In the genomic region with DNA sequence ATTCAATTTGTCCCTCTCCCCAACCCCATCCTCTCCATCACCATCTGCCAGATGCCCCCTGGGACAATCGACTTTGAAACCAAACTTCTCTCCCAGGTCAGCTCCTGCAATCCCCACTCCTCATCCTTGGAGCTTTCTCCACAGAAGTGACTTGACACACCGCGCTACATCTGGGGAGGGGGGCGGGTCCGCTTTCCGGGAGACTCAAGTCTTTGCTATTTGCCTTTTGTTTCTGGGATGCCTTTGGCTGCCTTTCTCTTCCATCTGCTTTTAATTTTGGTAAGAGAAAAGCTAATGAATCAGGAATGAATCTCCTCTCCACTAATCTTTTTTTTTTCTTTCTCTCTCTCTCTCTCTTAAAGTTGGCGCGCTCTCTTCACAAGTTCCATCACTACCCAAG, we compare ENCODE assay signal across 9 cellular contexts. TPM values are rescaled to one million over a fixed set of nuclear protein-coding genes. Genes with fewer than 3 reads are reported as not detected.
DNase-seq lines count a peak whose midpoint lies in the region; ATAC-seq and TF ChIP-seq lines count a peak whose summit lies in the region.
"Had no signal": no experiment of that assay in that cellular context is flagged by ENCODE, and none has a peak within 500 bp of the region (broad histone marks: within the 10 kb centered on the region; RNA-seq: fewer than 3 reads in every experiment).

No MANE protein-coding gene starts in this region.

- H4K20me1 ChIP-seq in fibroblast of lung (ENCODE audit: control insufficient read depth, extremely low read depth, insufficient read depth, low read length), result no peaks in the 10 kb centered on the region

- no peak overlapping the region for H2BK12ac ChIP-seq in trophoblast cell (ENCODE audit: low read length)

- WGBS in trophoblast cell (ENCODE audit: extremely low coverage, insufficient coverage, insufficient read length), result no CpG with 5 or more reads among the region's 8 CpGs

- H3K4me3 ChIP-seq in fibroblast of lung (replicated peaks in 1 of 4; ENCODE audit: control extremely low read depth in 1 of 4, insufficient read depth in 1 of 4, low read depth in 3 of 4, low read length in 4 of 4) (peak overlapping the region; percentile 71 to 92 (median 87)), trophoblast cell (ENCODE audit: low read depth, low read length) (peak overlapping the region; percentile 78)

- TF ChIP-seq CTCF in fibroblast of lung (conservative IDR thresholded peaks at IDR 0.05 in 1 of 2, IDR thresholded peaks at IDR 0.05 in 1 of 2; ENCODE audit: low read depth in 1 of 2, low read length in 2 of 2), result no peak

- H3K36me3 ChIP-seq in fibroblast of lung (ENCODE audit: control insufficient read depth, insufficient read depth, low read length) (peaks cover 9% of the 10 kb centered on the region), trophoblast cell (ENCODE audit: control insufficient read depth in 1 of 2, insufficient read depth in 2 of 2, low read length in 2 of 2) (peaks cover 3% of the 10 kb centered on the region in 2 experiments)

- H4K91ac ChIP-seq in trophoblast cell (ENCODE audit: low read depth, low read length), result no peak overlapping the region

- peaks cover 18% of the 10 kb centered on the region for H3K79me1 ChIP-seq in trophoblast cell (ENCODE audit: low read length)

- H3K18ac ChIP-seq in trophoblast cell (ENCODE audit: low read length), result no peak overlapping the region

- no peak overlapping the region for H2BK5ac ChIP-seq in trophoblast cell (ENCODE audit: low read depth, low read length, poor library complexity)

- no peaks in the 10 kb centered on the region for H3K9me3 ChIP-seq in fibroblast of lung (ENCODE audit: control insufficient read depth, insufficient read depth, low read depth, low read length)
- H3K9me3 ChIP-seq in trophoblast cell (ENCODE audit: insufficient read depth, low read depth, low read length), result peaks cover 2% of the 10 kb centered on the region

- no peak overlapping the region for H3K23ac ChIP-seq in trophoblast cell (ENCODE audit: low read length)

- H3K27ac ChIP-seq in fibroblast of lung (ENCODE audit: insufficient read depth, low read length), result peak overlapping the region; percentile 94
- H3K27ac ChIP-seq in trophoblast cell (ENCODE audit: low read depth, low read length), result no peak overlapping the region

- H3K4ac ChIP-seq in trophoblast cell (ENCODE audit: low read depth, low read length), result no peak overlapping the region

- no peak overlapping the region for H3K14ac ChIP-seq in trophoblast cell (ENCODE audit: low read length)

- no peak overlapping the region for H2BK120ac ChIP-seq in trophoblast cell (ENCODE audit: insufficient read depth, low read length, poor library complexity)

- peak; percentile 95 for DNase-seq in EH (ENCODE audit: low read depth)
- DNase-seq in RPMI7951 (ENCODE audit: low read depth), result peak; percentile 90
- peak; percentile 85 to 95 for DNase-seq in fibroblast of lung (ENCODE audit: low read depth in 2 of 2)
- DNase-seq in trophoblast cell, result peak in 1 of 2 donors; percentile 3
- DNase-seq in H4 (ENCODE audit: low spot score), result no peak
- DNase-seq in NCI-H1417 treated with DMSO at 0.1 percent for 48 hours (lab: John Stamatoyannopoulos, UW), result no peak
- DNase-seq: retina had no signal

- H3K9ac ChIP-seq in fibroblast of lung (ENCODE audit: insufficient read depth, low read length) (peak overlapping the region; percentile 86), trophoblast cell (ENCODE audit: low read length) (no peak overlapping the region)

- peaks cover 36% of the 10 kb centered on the region for H3K79me2 ChIP-seq in fibroblast of lung (ENCODE audit: control insufficient read depth, insufficient read depth, low read length)
- peaks cover 10% of the 10 kb centered on the region for H3K79me2 ChIP-seq in trophoblast cell (ENCODE audit: control insufficient read depth, insufficient read depth, low read length, poor library complexity)

- H2AFZ ChIP-seq in fibroblast of lung (ENCODE audit: low read length), result no peak overlapping the region
- H2AFZ ChIP-seq in trophoblast cell (ENCODE audit: insufficient read depth, low read length, poor library complexity), result no peak overlapping the region

- H3K27me3 ChIP-seq in fibroblast of lung (ENCODE audit: control insufficient read depth, insufficient read depth, low read length) (no peaks in the 10 kb centered on the region), trophoblast cell (ENCODE audit: insufficient read depth, low read length) (no peaks in the 10 kb centered on the region)

- no peak for ATAC-seq in HG03097 (IDR thresholded peaks at IDR 0.05; ENCODE audit: low FRiP score, unreplicated experiment)
- ATAC-seq in activated CD4-positive, CD25-positive, alpha-beta regulatory T cell treated with anti-CD3 and anti-CD28 coated beads, Interleukin-2, amount 50 U/mL, for 24 hours, result no peak

- peaks cover 6% of the 10 kb centered on the region for H3K4me1 ChIP-seq in fibroblast of lung (ENCODE audit: control insufficient read depth, extremely low read depth, insufficient read depth, low read length)
- peaks cover 3 to 9% of the 10 kb centered on the region in 2 experiments for H3K4me1 ChIP-seq in trophoblast cell (ENCODE audit: control insufficient read depth in 1 of 2, insufficient read depth in 2 of 2, low read length in 2 of 2)

- H4K8ac ChIP-seq in trophoblast cell (ENCODE audit: low read depth, low read length), result no peak overlapping the region

- no peak overlapping the region for H4K12ac ChIP-seq in trophoblast cell (ENCODE audit: low read depth, low read length)

- no peak overlapping the region for H2AK5ac ChIP-seq in trophoblast cell (ENCODE audit: low read length)

- H3K4me2 ChIP-seq in fibroblast of lung (ENCODE audit: extremely low read depth, insufficient read depth, low read length), result peak overlapping the region; percentile 93
- peak overlapping the region; percentile 78 for H3K4me2 ChIP-seq in trophoblast cell (ENCODE audit: low read length)

RNA-seq across cellular contexts. Expression of a gene that starts 0.7 kb away (rescaled TPM):
- 65.2 and 68.2 TPM in 2 replicates for total RNA-seq in RPMI7951 (2014; rRNA removed; shearing (Covaris generic))
- total RNA-seq in fibroblast of lung, result 24.9 and 31.0 TPM in 2 replicates
- polyA plus RNA-seq in fibroblast of lung, result 54.6 and 60.6 TPM in 2 replicates
- polyA plus RNA-seq in fibroblast of lung (2012), result 42.7 and 61.3 TPM in 2 replicates
- polyA minus RNA-seq in fibroblast of lung (ENCODE audit: low replicate concordance), result 22.7 and 27.5 TPM in 2 replicates
- 36.8 and 40.2 TPM in 2 replicates for polyA plus RNA-seq in trophoblast cell (2013)
- 15.9 and 20.3 TPM in 2 replicates for total RNA-seq in H4 (2014; rRNA removed; shearing (Covaris generic))

Comparison
In these comparisons a context has a peak if more than half of its experiments do, and no peak if none do; other contexts are left out.
1. DNase-seq: peak in EH (single experiment), RPMI7951 (single experiment) and fibroblast of lung (2 of 2); none in H4 (single experiment) and NCI-H1417 treated with DMSO at 0.1 percent for 48 hours (single experiment).